8 cellular contexts compared by ENCODE assay signal in the genomic region with DNA sequence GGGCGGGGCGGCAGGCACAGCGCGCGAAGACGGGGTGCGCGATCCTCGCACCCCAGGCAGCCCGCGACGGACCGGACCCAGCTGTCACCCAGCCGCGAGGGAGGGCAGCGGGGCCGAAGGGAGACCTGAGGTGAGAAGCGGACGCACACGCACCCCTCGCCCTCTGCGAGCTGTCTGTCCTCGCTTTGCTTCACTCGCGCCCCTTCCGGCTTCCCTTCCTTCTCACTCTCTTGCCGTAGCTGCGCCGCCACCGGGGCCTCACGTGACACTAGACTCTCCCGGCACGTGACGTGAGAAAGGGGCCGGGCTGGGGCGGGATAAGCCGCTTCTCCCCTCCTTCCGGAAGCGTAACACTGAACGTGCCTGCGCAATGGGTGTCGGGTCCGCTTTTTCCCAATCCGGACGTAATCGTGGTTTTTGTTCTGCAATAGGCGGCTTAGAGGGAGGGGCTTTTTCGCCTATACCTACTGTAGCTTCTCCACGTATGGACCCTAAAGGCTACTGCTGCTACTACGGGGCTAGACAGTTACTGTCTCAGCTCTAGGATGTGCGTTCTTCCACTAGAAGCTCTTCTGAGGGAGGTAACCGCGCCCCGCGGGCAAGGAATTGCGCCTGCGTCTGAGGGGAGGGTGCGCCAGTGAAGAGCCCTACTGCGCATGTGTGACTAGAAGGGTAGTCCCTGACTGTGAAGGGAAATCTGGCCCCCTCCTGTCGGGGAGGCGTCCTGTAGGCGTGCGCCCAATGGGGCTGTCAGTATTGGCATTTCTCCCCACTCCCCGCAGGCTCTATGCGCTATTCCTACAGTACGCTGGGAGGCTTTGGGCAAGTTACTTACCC. TPM values are rescaled to one million over a fixed set of nuclear protein-coding genes. Genes with fewer than 3 reads are reported as not detected.
DNase-seq lines count a peak whose midpoint lies in the region; ATAC-seq and TF ChIP-seq lines count a peak whose summit lies in the region.

A gene (minus strand): TSS at position 270 of the 837 bp plus-strand sequence. CDS start 434 bp downstream, outside the sequence.
A gene with protein sequence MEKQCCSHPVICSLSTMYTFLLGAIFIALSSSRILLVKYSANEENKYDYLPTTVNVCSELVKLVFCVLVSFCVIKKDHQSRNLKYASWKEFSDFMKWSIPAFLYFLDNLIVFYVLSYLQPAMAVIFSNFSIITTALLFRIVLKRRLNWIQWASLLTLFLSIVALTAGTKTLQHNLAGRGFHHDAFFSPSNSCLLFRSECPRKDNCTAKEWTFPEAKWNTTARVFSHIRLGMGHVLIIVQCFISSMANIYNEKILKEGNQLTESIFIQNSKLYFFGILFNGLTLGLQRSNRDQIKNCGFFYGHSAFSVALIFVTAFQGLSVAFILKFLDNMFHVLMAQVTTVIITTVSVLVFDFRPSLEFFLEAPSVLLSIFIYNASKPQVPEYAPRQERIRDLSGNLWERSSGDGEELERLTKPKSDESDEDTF (plus strand): TSS at position 353 of the 837 bp plus-strand sequence. CDS start 1,359 bp downstream, outside the sequence.

- ATAC-seq in HG02870 (IDR thresholded peaks at IDR 0.05; ENCODE audit: unreplicated experiment) (peak; percentile 73), heart right ventricle (peak; percentile 96 to 99 (median 97)), upper lobe of left lung (ENCODE audit: low FRiP score in 2 of 2) (peak; percentile 97 to 98)

- H3K9me3 ChIP-seq in heart right ventricle, result no peaks in the 10 kb centered on the region
- no peaks in the 10 kb centered on the region for H3K9me3 ChIP-seq in upper lobe of left lung

- 0% methylated on average over 57 to 66 of the region's 66 CpGs for WGBS in heart right ventricle, 2 donors
- WGBS in upper lobe of left lung, 2 donors, result 0 to 1% methylated on average over 27 to 51 of the region's 66 CpGs

- peak in 1 of 4 donors; percentile 86 for TF ChIP-seq EP300 in upper lobe of left lung (IDR thresholded peaks at IDR 0.05)

- H3K4me3 ChIP-seq in heart right ventricle (peak within 1 kb of the TSS; percentile 71 to 99 (median 85)), upper lobe of left lung (peak within 1 kb of the TSS; percentile 68 to 95 (median 76))

- H3K4me1 ChIP-seq in heart right ventricle, result peaks cover 2 to 48% (median 40%) of the 10 kb centered on the region in 9 donors
- H3K4me1 ChIP-seq in upper lobe of left lung, result peaks cover 26 to 42% (median 37%) of the 10 kb centered on the region in 4 donors

- H3K27me3 ChIP-seq in heart right ventricle (no peaks in the 10 kb centered on the region), upper lobe of left lung (no peaks in the 10 kb centered on the region)

- H3K36me3 ChIP-seq in heart right ventricle (peaks cover 0 to 42% (median 0%) of the 10 kb centered on the region in 9 donors), upper lobe of left lung (peaks cover 0 to 5% (median 0%) of the 10 kb centered on the region in 4 donors)

- intact Hi-C loops in T-helper 1 cell treated with Interleukin-12 subunit alpha and Interleukin-12 subunit beta and Interleukin-4 antibody, amounts not matched to agents 30 ng/mL and 1 ng/mL, for 36 hours (cut with micrococcal nuclease), result loop anchor here (1.0 to 10.0 kb wide), 22 partner anchors 63 to 1653 kb away; a partner anchor contains a TSS
- intact Hi-C loops in heart right ventricle (cut with DNase I), result loop anchor here in 2 of 10 donors (5.0 kb wide), 2 partner anchors 430 to 730 kb away; a partner anchor contains a TSS
- intact Hi-C loops in posterior cingulate gyrus (cut with DNase I), result loop anchor here (10.0 kb wide), 1 partner anchor 423 kb away; no protein-coding TSS in a partner anchor

- peak in 3 of 4 donors; percentile 62 to 91 (median 88) for TF ChIP-seq POLR2A in upper lobe of left lung (IDR thresholded peaks at IDR 0.05)

- DNase-seq in GM13976 (ENCODE audit: low spot score) (peak; percentile 93), NCI-H146 treated with DMSO at 0.1 percent for 48 hours (lab: John Stamatoyannopoulos, UW; ENCODE audit: unreplicated experiment) (peak; percentile 100), amniotic epithelial cell (ENCODE audit: low read depth) (peak; percentile 97), heart right ventricle (peak; percentile 99), posterior cingulate gyrus (peak; percentile 96 to 99 (median 99)), upper lobe of left lung (peak; percentile 97 to 99)

- in situ Hi-C loops in GM13976 (cut with MboI; ENCODE audit: low sequenced_read_pairs, unreplicated experiment), result no loop called here

- TF ChIP-seq CTCF in GM13976 (IDR thresholded peaks at IDR 0.05; ENCODE audit: borderline replicate concordance, control extremely low read depth, extremely low read depth, insufficient read depth, missing control alignments) (no peak), heart right ventricle (IDR thresholded peaks at IDR 0.05) (peak in 3 of 9 donors; percentile 3 to 21 (median 5)), upper lobe of left lung (IDR thresholded peaks at IDR 0.05) (peak in 4 of 6 experiments; percentile 6 to 38 (median 33))

- H3K27ac ChIP-seq in heart right ventricle (peak within 1 kb of the TSS; percentile 86 to 99 (median 92)), upper lobe of left lung (peak within 1 kb of the TSS; percentile 92 to 99 (median 96))

RNA-seq across cellular contexts. Expression of the first gene that starts in this region (rescaled TPM):
- total RNA-seq in T-helper 1 cell treated with Interleukin-12 subunit alpha and Interleukin-12 subunit beta and Interleukin-4 antibody, amounts not matched to agents 30 ng/mL and 1 ng/mL, for 36 hours, result 59.5 and 62.9 TPM in 2 replicates
- total RNA-seq in heart right ventricle (10 to 100 TPM; 38.2 to 52.2 (median 42.8) TPM), upper lobe of left lung (10 to 100 TPM; 24.9 to 73.0 (median 57.5) TPM)
- polyA plus RNA-seq in heart right ventricle, result 10 to 100 TPM; 14.0 to 64.3 TPM

RNA-seq across cellular contexts. Expression of the second gene that starts in this region (rescaled TPM):
- 19.8 and 22.4 TPM in 2 replicates for total RNA-seq in T-helper 1 cell treated with Interleukin-12 subunit alpha and Interleukin-12 subunit beta and Interleukin-4 antibody, amounts not matched to agents 30 ng/mL and 1 ng/mL, for 36 hours
- total RNA-seq in heart right ventricle, result 10 to 100 TPM; 12.0 to 25.7 (median 15.1) TPM
- polyA plus RNA-seq in heart right ventricle, result 1 to 10 TPM; 6.1 to 9.2 TPM
- 10 to 100 TPM; 15.7 to 38.5 (median 28.4) TPM for total RNA-seq in upper lobe of left lung

Comparison
In these comparisons a context has a peak if more than half of its experiments do, and no peak if none do; other contexts are left out.
1. Peak in every context shown above with its lines: DNase-seq, ATAC-seq, H3K4me3 ChIP-seq and H3K27ac ChIP-seq.